9 cellular contexts compared by ENCODE assay signal in genomic region chr9:115524467-115525059, GRCh38.
DNase-seq lines count a peak whose midpoint lies in the region; ATAC-seq, FAIRE-seq and TF ChIP-seq lines count a peak whose summit lies in the region.
"Had no signal": no experiment of that assay in that cellular context is flagged by ENCODE, and none has a peak within 500 bp of the region (broad histone marks: within the 10 kb centered on the region; RNA-seq: fewer than 3 reads in every experiment).

No MANE protein-coding gene starts in this region.

- no peak overlapping the region for H3K27ac Mint-ChIP-seq in chondrocyte (ENCODE audit: unreplicated experiment)
- H3K27ac Mint-ChIP-seq: activated naive CD8-positive, alpha-beta T cell had no signal

- peaks cover 6% of the 10 kb centered on the region for H3K4me1 Mint-ChIP-seq in chondrocyte (ENCODE audit: low read depth)

- no peaks in the 10 kb centered on the region for H3K36me3 Mint-ChIP-seq in chondrocyte (ENCODE audit: low read depth)
- H3K36me3 Mint-ChIP-seq: activated naive CD8-positive, alpha-beta T cell had no signal

- ATAC-seq in HG03175 (IDR thresholded peaks at IDR 0.05; ENCODE audit: unreplicated experiment) = peak; percentile 51

- TF ChIP-seq CTCF in chondrocyte (IDR thresholded peaks at IDR 0.05) = peak; percentile 95
- peak; percentile 69 for TF ChIP-seq CTCF in liver (IDR thresholded peaks at IDR 0.05; ENCODE audit: low read depth, low read length, missing input control)

- H3K27ac ChIP-seq in liver (ENCODE audit: low read depth in 1 of 2, low read length in 2 of 2) = no peak overlapping the region

- peak; percentile 86 to 92 for TF ChIP-seq RAD21 in liver (IDR thresholded peaks at IDR 0.05)

- H3K4me1 ChIP-seq in liver (ENCODE audit: control insufficient read depth in 4 of 4, insufficient read depth in 4 of 4, low read length in 3 of 4) = no peaks in the 10 kb centered on the region

- H3K4me3 ChIP-seq in liver (ENCODE audit: low read depth in 1 of 3, low read length in 3 of 3) = no peak overlapping the region

- H3K9me3 ChIP-seq in liver (ENCODE audit: control insufficient read depth in 4 of 4, low read length in 3 of 4) = no peaks in the 10 kb centered on the region

- DNase-seq in NCI-H1436 (lab: John Stamatoyannopoulos, UW) (peak; percentile 7), NCI-H1436 treated with DMSO at 0.1 percent for 48 hours (lab: John Stamatoyannopoulos, UW) (no peak), NOMO-1 (lab: John Stamatoyannopoulos, UW; ENCODE audit: unreplicated experiment in 2 of 2) (peak; percentile 1 to 11), chondrocyte (ENCODE audit: low spot score) (no peak), urothelium cell line (ENCODE audit: low spot score) (peak; percentile 58), T-helper 9 cell (no peak)

- H3K36me3 ChIP-seq in liver (ENCODE audit: control insufficient read depth in 4 of 4, insufficient read depth in 3 of 4, low read depth in 1 of 4, low read length in 3 of 4) = no peaks in the 10 kb centered on the region

- no peak overlapping the region for H3K4me3 Mint-ChIP-seq in chondrocyte (ENCODE audit: unreplicated experiment)
- H3K4me3 Mint-ChIP-seq: activated naive CD8-positive, alpha-beta T cell had no signal

- no peaks in the 10 kb centered on the region for H3K27me3 Mint-ChIP-seq in chondrocyte (ENCODE audit: low read depth)

- 22% methylated on average over 3 of the region's 3 CpGs for WGBS in liver

- H3K9ac ChIP-seq in liver (ENCODE audit: low read depth in 1 of 2, low read length in 2 of 2) = no peak overlapping the region

- no peaks in the 10 kb centered on the region for H3K9me3 Mint-ChIP-seq in chondrocyte (ENCODE audit: low read depth)

- FAIRE-seq in urothelium cell line (lab: Jason Lieb, UNC) = no peak

- peaks cover 0 to 13% (median 0%) of the 10 kb centered on the region in 4 donors for H3K27me3 ChIP-seq in liver (ENCODE audit: control insufficient read depth in 4 of 4, insufficient read depth in 4 of 4, low read length in 3 of 4)

TF ChIP-seq in liver, 16 proteins besides CTCF, POLR2A, EP300 and RAD21:
- TF ChIP-seq SP1 (IDR thresholded peaks at IDR 0.05) (no peak), ZBTB33 (IDR thresholded peaks at IDR 0.05) (no peak), JUND (IDR thresholded peaks at IDR 0.05) (no peak), YY1 (IDR thresholded peaks at IDR 0.05) (no peak), EGR1 (IDR thresholded peaks at IDR 0.05; ENCODE audit: low read depth in 2 of 2) (no peak)

Comparison
In these comparisons a context has a peak if more than half of its experiments do, and no peak if none do; other contexts are left out.
1. DNase-seq: peak in NCI-H1436 (single experiment), NOMO-1 (2 of 2) and urothelium cell line (single experiment); none in NCI-H1436 treated with DMSO at 0.1 percent for 48 hours (single experiment), chondrocyte (single experiment) and T-helper 9 cell (single experiment).